ENCODE assay signal across 1 cellular context in genomic region chr7:7585241-7585928, GRCh38.
TF ChIP-seq lines count a peak whose summit lies in the region.

No MANE protein-coding gene starts in this region.

TF ChIP-seq in SK-N-SH treated with all-trans-retinoic acid at 6 μM for 48 hours, 23 proteins besides CTCF, POLR2A, EP300 and RAD21 (continued from another document):
- TF ChIP-seq CREB5 (CRISPR knock-in tag; IDR thresholded peaks at IDR 0.05; ENCODE audit: low read depth), result no peak
- no peak for TF ChIP-seq POU6F1 (CRISPR knock-in tag; IDR thresholded peaks at IDR 0.05; ENCODE audit: borderline replicate concordance, low read depth)
